In genomic region chr11:35702126-35702525, GRCh38 we compare ENCODE assay signal across 26 cellular contexts.
"Had no signal": no experiment of that assay in that cellular context is flagged by ENCODE, and none has a peak within 500 bp of the region (broad histone marks: within the 10 kb centered on the region; RNA-seq: fewer than 3 reads in every experiment).

No MANE protein-coding gene starts in this region.

- H3K27ac ChIP-seq: stomach, suprapubic skin, testis, thoracic aorta, thyroid gland, tibial artery, tibial nerve, transverse colon, upper lobe of left lung, upper lobe of right lung, uterus had no signal

- DNase-seq: stimulated activated CD4-positive, alpha-beta T cell treated with anti-CD3 and anti-CD28 coated beads, Interleukin-2, amount 100 ng/mL, for 48 hours; stimulated activated CD4-positive, alpha-beta T cell treated with anti-CD3 and anti-CD28 coated beads, Interleukin-4, amount 100 ng/mL, for 1 hour; stimulated activated CD4-positive, alpha-beta T cell treated with anti-CD3 and anti-CD28 coated beads, Interleukin-4, amount 100 ng/mL, for 24 hours; stimulated activated CD4-positive, alpha-beta T cell treated with anti-CD3 and anti-CD28 coated beads, Interleukin-4, amount 100 ng/mL, for 4 hours; stimulated activated CD8-positive, alpha-beta memory T cell treated with anti-CD3 and anti-CD28 coated beads, Interleukin-4, amount 100 ng/mL, for 48 hours; stimulated activated naive B cell treated with anti-CD40 and anti-IgM and Interleukin-4, amounts not matched to agents 10 μg/mL and 1 μg/mL and 100 μg/mL, for 72 hours; stimulated activated naive CD4-positive, alpha-beta T cell; stimulated activated naive CD4-positive, alpha-beta T cell treated with Interleukin-2 at 50 U/mL for 16 hours; stimulated activated naive CD8-positive, alpha-beta T cell treated with anti-CD3 and anti-CD28 coated beads, Interleukin-15, amount 100 ng/mL, for 72 hours; stimulated activated naive CD8-positive, alpha-beta T cell treated with anti-CD3 and anti-CD28 coated beads, Interleukin-15, Interleukin-2, amounts not matched to agents 100 U/mL and 50 U/mL, for 24 hours; stomach; substantia nigra; testis; thyroid gland; tibial artery; transverse colon; trophoblast cell; upper lobe of right lung; uterus had no signal

- H3K36me3 ChIP-seq: suprapubic skin, thoracic aorta, thyroid gland, tibial nerve, transverse colon, upper lobe of left lung, upper lobe of right lung, uterus had no signal

- H3K4me1 ChIP-seq: stomach, suprapubic skin, testis, thyroid gland, tibial artery, tibial nerve, transverse colon, upper lobe of left lung, upper lobe of right lung, uterus had no signal

- H3K9me3 ChIP-seq: stomach, suprapubic skin, testis, thoracic aorta, thyroid gland, tibial artery, tibial nerve, transverse colon, upper lobe of left lung, upper lobe of right lung, uterus had no signal

- H3K4me3 ChIP-seq: stomach, suprapubic skin, testis, thoracic aorta, thyroid gland, tibial artery, tibial nerve, transverse colon, upper lobe of left lung, upper lobe of right lung, uterus had no signal

- ATAC-seq: stimulated activated effector memory CD8-positive, alpha-beta T cell treated with anti-CD3 and anti-CD28 coated beads, Interleukin-12 subunit alpha, Interleukin-12 subunit beta, amount 100 ng/mL, for 72 hours; stimulated activated memory B cell treated with anti-CD40 and anti-IgM and Interleukin-4, amounts not matched to agents 10 μg/mL and 1 μg/mL and 100 μg/mL, for 72 hours; stimulated activated naive B cell treated with anti-CD40 and anti-IgM and Interleukin-4, amounts not matched to agents 10 μg/mL and 1 μg/mL and 100 μg/mL, for 72 hours; stimulated activated naive CD8-positive, alpha-beta T cell treated with anti-CD3 and anti-CD28 coated beads, Interleukin-15, amount 100 ng/mL, for 72 hours; stimulated activated naive CD8-positive, alpha-beta T cell treated with anti-CD3 and anti-CD28 coated beads, Interleukin-15, Interleukin-2, amounts not matched to agents 100 U/mL and 50 U/mL, for 24 hours; upper lobe of right lung had no signal

- H3K27me3 ChIP-seq: stomach, suprapubic skin, testis, thyroid gland, tibial artery, tibial nerve, transverse colon, upper lobe of left lung, upper lobe of right lung, uterus had no signal

- FAIRE-seq: urothelium cell line had no signal
